Comparison of ENCODE assay signal across 19 cellular contexts in the genomic region with DNA sequence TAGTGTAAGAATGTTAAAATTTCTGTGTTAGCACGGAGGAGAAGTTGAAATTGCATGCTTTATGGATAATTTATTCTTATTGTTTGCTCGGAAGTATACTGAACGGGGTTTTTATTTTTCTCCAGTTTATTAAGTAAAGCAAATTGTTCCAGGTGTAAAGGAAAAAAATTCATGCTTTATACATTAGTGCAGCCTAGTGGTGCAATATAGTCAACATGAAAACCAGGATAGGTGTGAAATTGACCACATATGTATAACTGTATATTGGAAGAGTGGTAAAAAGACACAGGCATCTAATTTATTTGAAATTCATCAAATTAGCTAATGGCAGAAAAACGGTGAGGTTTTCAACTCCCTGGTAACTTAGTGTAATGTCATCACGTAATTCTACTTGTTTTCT. TPM values are rescaled to one million over a fixed set of nuclear protein-coding genes. Genes with fewer than 3 reads are reported as not detected.
"Had no signal": no experiment of that assay in that cellular context is flagged by ENCODE, and none has a peak within 500 bp of the region (broad histone marks: within the 10 kb centered on the region; RNA-seq: fewer than 3 reads in every experiment).

No MANE protein-coding gene starts in this region.

- H3K4me1 ChIP-seq: adrenal gland, testis had no signal

- ATAC-seq: activated T-helper 17 cell treated with anti-CD3 and anti-CD28 coated beads, Interleukin-2, amount 50 U/mL, for 72 hours; stimulated activated naive CD8-positive, alpha-beta T cell treated with anti-CD3 and anti-CD28 coated beads, Interleukin-15, amount 100 ng/mL, for 72 hours had no signal

- H3K27me3 ChIP-seq: testis had no signal

- DNase-seq: activated CD4-positive, alpha-beta T cell treated with anti-CD3 and anti-CD28 coated beads, Interleukin-2, amount 10 ng/mL, durations not matched to agents 7 days and 5 days; activated CD4-positive, CD25-positive, alpha-beta regulatory T cell; activated naive CD4-positive, alpha-beta T cell treated with anti-CD3 and anti-CD28 coated beads, Interleukin-2, amount 50 U/mL, for 16 hours; activated T-cell treated with anti-CD3 and anti-CD28 coated beads for 4 hours; adrenal gland; effector memory CD4-positive, alpha-beta T cell; hypothalamus; midbrain; naive B cell; posterior cingulate gyrus; stimulated activated CD4-positive, alpha-beta T cell treated with anti-CD3 and anti-CD28 coated beads, Interleukin-4, amount 100 ng/mL, for 4 hours; stimulated activated naive CD8-positive, alpha-beta T cell treated with anti-CD3 and anti-CD28 coated beads, Interleukin-15, amount 100 ng/mL, for 72 hours; testis had no signal

- H3K27ac ChIP-seq: adrenal gland, testis had no signal

- H3K36me3 ChIP-seq: adrenal gland had no signal

- H3K4me3 ChIP-seq: adrenal gland, testis had no signal

- H3K9me3 ChIP-seq: adrenal gland, testis had no signal

RNA-seq across cellular contexts. Expression of gene BRS3, which starts 1.0 kb away (rescaled TPM):
- total RNA-seq: activated CD4-positive, alpha-beta T cell treated with anti-CD3 and anti-CD28 coated beads, Interleukin-2, amount 10 ng/mL, durations not matched to agents 7 days and 5 days; activated CD8-positive, alpha-beta memory T cell treated with anti-CD3 and anti-CD28 coated beads for 36 hours; activated T-helper 17 cell treated with anti-CD3 and anti-CD28 coated beads, Interleukin-2, amount 50 U/mL, for 72 hours; adrenal gland; glomerular endothelial cell; lower leg skin; skeletal muscle tissue had no signal
- polyA plus RNA-seq: adrenal gland, esophagus had no signal

RNA-seq across cellular contexts. Expression of gene VGLL1, which starts 43.3 kb away (rescaled TPM):
- total RNA-seq: activated CD4-positive, alpha-beta T cell treated with anti-CD3 and anti-CD28 coated beads, Interleukin-2, amount 10 ng/mL, durations not matched to agents 7 days and 5 days; activated CD8-positive, alpha-beta memory T cell treated with anti-CD3 and anti-CD28 coated beads for 36 hours; activated T-helper 17 cell treated with anti-CD3 and anti-CD28 coated beads, Interleukin-2, amount 50 U/mL, for 72 hours; adrenal gland; glomerular endothelial cell; skeletal muscle tissue; testis had no signal
- polyA plus RNA-seq: adrenal gland had no signal
